In genomic region chr7:151385626-151386300, GRCh38 we compare ENCODE assay signal across 21 cellular contexts. TPM values are rescaled to one million over a fixed set of nuclear protein-coding genes. Genes with fewer than 3 reads are reported as not detected.
"Had no signal": no experiment of that assay in that cellular context is flagged by ENCODE, and none has a peak within 500 bp of the region (broad histone marks: within the 10 kb centered on the region; RNA-seq: fewer than 3 reads in every experiment).

No MANE protein-coding gene starts in this region.

- ATAC-seq: activated T-cell treated with anti-CD3 and anti-CD28 coated beads, Interleukin-2, amount 50 U/mL, for 4 hours; stimulated activated memory B cell treated with anti-CD40 and anti-IgM and Interleukin-4, amounts not matched to agents 10 μg/mL and 1 μg/mL and 100 μg/mL, for 72 hours had no signal

- H3K4me3 ChIP-seq: cardiac muscle cell, dorsolateral prefrontal cortex, hepatocyte, pancreas, smooth muscle cell, testis had no signal

- H3K4me3 Mint-ChIP-seq: activated T-cell treated with anti-CD3 and anti-CD28 coated beads, Interleukin-2, amount 50 U/mL, for 4 hours; endodermal cell; naive B cell; stimulated activated memory B cell treated with anti-CD40 and anti-IgM and Interleukin-4, amounts not matched to agents 10 μg/mL and 1 μg/mL and 100 μg/mL, for 72 hours; T-helper 1 cell treated with Interleukin-12 subunit alpha and Interleukin-12 subunit beta and Interleukin-4 antibody, amounts not matched to agents 30 μg/mL and 1 μg/mL, for 36 hours had no signal

- H3K27ac Mint-ChIP-seq: stimulated activated memory B cell treated with anti-CD40 and anti-IgM and Interleukin-4, amounts not matched to agents 10 μg/mL and 1 μg/mL and 100 μg/mL, for 72 hours; T-helper 1 cell treated with Interleukin-12 subunit alpha and Interleukin-12 subunit beta and Interleukin-4 antibody, amounts not matched to agents 30 μg/mL and 1 μg/mL, for 36 hours had no signal

- H3K36me3 ChIP-seq: cardiac muscle cell, pancreas had no signal

- H3K27me3 ChIP-seq: pancreas, testis had no signal

- H3K4me1 ChIP-seq: pancreas had no signal

- H3K27ac ChIP-seq: cardiac muscle cell, epithelial cell of prostate, hepatocyte, pancreas, testis had no signal

- H3K9me3 ChIP-seq: pancreas, testis had no signal

- H3K36me3 Mint-ChIP-seq: naive B cell; stimulated activated memory B cell treated with anti-CD40 and anti-IgM and Interleukin-4, amounts not matched to agents 10 μg/mL and 1 μg/mL and 100 μg/mL, for 72 hours had no signal

- DNase-seq: activated CD4-positive, alpha-beta T cell treated with anti-CD3 and anti-CD28 coated beads, Interleukin-2, amount 50 U/mL, for 1 hour; activated CD4-positive, CD25-positive, alpha-beta regulatory T cell treated with anti-CD3 and anti-CD28 coated beads, Interleukin-2, amount 50 U/mL, for 72 hours; activated CD8-positive, alpha-beta memory T cell treated with anti-CD3 and anti-CD28 coated beads, Interleukin-2, amount 50 U/mL, for 4 hours; activated effector memory CD4-positive, alpha-beta T cell treated with Interleukin-2 at 50 U/mL for 16 hours; activated naive CD4-positive, alpha-beta T cell treated with anti-CD3 and anti-CD28 coated beads, Interleukin-2, amount 50 U/mL, for 16 hours; activated T-cell treated with anti-CD3 and anti-CD28 coated beads, Interleukin-2, amount 50 U/mL, for 4 hours; endodermal cell; foreskin fibroblast; left colon; naive B cell; stimulated activated CD4-positive, alpha-beta T cell treated with anti-CD3 and anti-CD28 coated beads, Interleukin-4, amount 100 ng/mL, for 4 hours; testis had no signal

- H3K9me3 Mint-ChIP-seq: activated T-cell treated with anti-CD3 and anti-CD28 coated beads, Interleukin-2, amount 50 U/mL, for 4 hours; endodermal cell; naive B cell; stimulated activated memory B cell treated with anti-CD40 and anti-IgM and Interleukin-4, amounts not matched to agents 10 μg/mL and 1 μg/mL and 100 μg/mL, for 72 hours; T-helper 1 cell treated with Interleukin-12 subunit alpha and Interleukin-12 subunit beta and Interleukin-4 antibody, amounts not matched to agents 30 μg/mL and 1 μg/mL, for 36 hours had no signal

RNA-seq across cellular contexts. Expression of gene CRYGN, which starts 54.2 kb away (rescaled TPM):
- total RNA-seq: activated T-cell treated with anti-CD3 and anti-CD28 coated beads, Interleukin-2, amount 50 U/mL, for 4 hours; hepatocyte; mononuclear cell; smooth muscle cell had no signal
